ENCODE assay signal across 1 cellular context in the genomic region with DNA sequence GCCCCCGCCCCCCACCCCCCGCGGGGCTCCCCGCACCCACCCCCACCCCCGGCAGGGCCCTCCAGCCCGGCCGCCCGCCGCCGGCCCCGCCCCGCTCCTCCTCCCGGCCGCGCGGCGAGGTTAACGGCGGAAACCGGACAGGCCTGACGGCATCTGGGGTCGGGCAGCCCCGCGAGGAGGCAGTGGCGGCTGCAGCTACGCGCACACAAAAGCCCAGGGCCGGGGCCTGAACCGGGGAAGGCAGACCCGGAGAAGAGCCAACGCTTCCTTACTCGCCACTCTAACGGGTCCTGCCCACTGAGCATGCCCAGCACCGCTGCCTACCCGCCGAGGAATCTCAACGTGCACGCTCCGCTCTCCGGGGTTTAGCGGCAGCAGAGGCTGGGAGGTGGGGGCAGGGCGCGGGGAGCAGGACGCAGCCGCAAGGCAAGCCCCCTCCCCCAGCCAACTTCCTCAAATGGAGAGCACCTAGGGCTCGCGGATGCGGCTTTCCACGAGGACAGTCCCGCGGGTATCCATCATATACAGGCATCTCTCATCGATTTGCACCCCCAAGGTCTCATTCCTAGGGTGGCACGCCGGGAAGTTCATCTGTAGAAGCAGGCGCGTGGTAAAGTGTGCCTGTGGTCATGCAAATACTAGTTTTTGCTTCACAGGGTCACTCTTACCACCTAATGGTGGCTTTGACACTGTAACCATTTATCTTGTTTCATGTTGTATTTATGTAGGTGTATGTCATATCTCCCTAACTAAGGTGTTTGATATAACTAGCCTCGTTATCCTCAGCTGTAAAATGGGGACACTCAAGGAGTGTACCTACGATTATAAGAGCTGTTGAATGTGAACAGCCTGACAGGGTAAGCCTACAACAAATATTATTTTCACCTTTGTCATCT.
A peak's percentile ranks its signal among the peaks of the same experiment; 100 is the strongest.
TF ChIP-seq lines count a peak whose summit lies in the region.

A gene (minus strand): TSS at position 339 of the 896 bp plus-strand sequence. CDS start 761 bp downstream, outside the sequence.

TF ChIP-seq in HepG2, 621 proteins besides CTCF, POLR2A, EP300 and RAD21 (continued from another document and continues in another):
- TF ChIP-seq, protein P1, sequence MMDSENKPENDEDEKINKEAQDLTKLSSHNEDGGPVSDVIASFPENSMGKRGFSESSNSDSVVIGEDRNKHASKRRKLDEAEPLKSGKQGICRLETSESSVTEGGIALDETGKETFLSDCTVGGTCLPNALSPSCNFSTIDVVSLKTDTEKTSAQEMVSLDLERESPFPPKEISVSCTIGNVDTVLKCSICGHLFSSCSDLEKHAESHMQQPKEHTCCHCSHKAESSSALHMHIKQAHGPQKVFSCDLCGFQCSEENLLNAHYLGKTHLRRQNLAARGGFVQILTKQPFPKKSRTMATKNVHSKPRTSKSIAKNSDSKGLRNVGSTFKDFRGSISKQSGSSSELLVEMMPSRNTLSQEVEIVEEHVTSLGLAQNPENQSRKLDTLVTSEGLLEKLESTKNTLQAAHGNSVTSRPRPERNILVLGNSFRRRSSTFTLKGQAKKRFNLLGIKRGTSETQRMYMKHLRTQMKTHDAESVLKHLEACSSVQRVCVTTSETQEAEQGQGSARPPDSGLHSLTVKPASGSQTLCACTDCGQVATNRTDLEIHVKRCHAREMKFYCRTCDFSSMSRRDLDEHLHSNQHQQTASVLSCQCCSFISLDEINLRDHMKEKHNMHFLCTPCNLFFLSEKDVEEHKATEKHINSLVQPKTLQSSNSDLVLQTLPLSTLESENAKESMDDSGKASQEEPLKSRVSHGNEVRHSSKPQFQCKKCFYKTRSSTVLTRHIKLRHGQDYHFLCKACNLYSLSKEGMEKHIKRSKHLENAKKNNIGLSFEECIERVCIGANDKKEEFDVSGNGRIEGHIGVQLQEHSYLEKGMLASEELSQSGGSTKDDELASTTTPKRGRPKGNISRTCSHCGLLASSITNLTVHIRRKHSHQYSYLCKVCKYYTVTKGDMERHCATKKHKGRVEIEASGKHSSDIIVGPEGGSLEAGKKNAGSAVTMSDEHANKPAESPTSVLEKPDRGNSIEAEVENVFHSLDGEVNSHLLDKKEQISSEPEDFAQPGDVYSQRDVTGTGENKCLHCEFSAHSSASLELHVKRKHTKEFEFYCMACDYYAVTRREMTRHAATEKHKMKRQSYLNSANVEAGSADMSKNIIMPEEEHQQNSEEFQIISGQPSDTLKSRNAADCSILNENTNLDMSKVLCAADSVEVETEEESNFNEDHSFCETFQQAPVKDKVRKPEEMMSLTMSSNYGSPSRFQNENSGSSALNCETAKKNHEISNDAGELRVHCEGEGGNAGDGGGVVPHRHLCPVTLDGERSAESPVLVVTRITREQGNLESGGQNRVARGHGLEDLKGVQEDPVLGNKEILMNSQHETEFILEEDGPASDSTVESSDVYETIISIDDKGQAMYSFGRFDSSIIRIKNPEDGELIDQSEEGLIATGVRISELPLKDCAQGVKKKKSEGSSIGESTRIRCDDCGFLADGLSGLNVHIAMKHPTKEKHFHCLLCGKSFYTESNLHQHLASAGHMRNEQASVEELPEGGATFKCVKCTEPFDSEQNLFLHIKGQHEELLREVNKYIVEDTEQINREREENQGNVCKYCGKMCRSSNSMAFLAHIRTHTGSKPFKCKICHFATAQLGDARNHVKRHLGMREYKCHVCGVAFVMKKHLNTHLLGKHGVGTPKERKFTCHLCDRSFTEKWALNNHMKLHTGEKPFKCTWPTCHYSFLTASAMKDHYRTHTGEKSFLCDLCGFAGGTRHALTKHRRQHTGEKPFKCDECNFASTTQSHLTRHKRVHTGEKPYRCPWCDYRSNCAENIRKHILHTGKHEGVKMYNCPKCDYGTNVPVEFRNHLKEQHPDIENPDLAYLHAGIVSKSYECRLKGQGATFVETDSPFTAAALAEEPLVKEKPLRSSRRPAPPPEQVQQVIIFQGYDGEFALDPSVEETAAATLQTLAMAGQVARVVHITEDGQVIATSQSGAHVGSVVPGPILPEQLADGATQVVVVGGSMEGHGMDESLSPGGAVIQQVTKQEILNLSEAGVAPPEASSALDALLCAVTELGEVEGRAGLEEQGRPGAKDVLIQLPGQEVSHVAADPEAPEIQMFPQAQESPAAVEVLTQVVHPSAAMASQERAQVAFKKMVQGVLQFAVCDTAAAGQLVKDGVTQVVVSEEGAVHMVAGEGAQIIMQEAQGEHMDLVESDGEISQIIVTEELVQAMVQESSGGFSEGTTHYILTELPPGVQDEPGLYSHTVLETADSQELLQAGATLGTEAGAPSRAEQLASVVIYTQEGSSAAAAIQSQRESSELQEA (CRISPR knock-in tag; IDR thresholded peaks at IDR 0.05; ENCODE audit: not compliant biosample characterization), result peak; percentile 96
- TF ChIP-seq, protein P2, sequence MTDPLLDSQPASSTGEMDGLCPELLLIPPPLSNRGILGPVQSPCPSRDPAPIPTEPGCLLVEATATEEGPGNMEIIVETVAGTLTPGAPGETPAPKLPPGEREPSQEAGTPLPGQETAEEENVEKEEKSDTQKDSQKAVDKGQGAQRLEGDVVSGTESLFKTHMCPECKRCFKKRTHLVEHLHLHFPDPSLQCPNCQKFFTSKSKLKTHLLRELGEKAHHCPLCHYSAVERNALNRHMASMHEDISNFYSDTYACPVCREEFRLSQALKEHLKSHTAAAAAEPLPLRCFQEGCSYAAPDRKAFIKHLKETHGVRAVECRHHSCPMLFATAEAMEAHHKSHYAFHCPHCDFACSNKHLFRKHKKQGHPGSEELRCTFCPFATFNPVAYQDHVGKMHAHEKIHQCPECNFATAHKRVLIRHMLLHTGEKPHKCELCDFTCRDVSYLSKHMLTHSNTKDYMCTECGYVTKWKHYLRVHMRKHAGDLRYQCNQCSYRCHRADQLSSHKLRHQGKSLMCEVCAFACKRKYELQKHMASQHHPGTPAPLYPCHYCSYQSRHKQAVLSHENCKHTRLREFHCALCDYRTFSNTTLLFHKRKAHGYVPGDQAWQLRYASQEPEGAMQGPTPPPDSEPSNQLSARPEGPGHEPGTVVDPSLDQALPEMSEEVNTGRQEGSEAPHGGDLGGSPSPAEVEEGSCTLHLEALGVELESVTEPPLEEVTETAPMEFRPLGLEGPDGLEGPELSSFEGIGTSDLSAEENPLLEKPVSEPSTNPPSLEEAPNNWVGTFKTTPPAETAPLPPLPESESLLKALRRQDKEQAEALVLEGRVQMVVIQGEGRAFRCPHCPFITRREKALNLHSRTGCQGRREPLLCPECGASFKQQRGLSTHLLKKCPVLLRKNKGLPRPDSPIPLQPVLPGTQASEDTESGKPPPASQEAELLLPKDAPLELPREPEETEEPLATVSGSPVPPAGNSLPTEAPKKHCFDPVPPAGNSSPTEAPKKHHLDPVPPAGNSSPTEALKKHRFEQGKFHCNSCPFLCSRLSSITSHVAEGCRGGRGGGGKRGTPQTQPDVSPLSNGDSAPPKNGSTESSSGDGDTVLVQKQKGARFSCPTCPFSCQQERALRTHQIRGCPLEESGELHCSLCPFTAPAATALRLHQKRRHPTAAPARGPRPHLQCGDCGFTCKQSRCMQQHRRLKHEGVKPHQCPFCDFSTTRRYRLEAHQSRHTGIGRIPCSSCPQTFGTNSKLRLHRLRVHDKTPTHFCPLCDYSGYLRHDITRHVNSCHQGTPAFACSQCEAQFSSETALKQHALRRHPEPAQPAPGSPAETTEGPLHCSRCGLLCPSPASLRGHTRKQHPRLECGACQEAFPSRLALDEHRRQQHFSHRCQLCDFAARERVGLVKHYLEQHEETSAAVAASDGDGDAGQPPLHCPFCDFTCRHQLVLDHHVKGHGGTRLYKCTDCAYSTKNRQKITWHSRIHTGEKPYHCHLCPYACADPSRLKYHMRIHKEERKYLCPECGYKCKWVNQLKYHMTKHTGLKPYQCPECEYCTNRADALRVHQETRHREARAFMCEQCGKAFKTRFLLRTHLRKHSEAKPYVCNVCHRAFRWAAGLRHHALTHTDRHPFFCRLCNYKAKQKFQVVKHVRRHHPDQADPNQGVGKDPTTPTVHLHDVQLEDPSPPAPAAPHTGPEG (CRISPR knock-in tag; IDR thresholded peaks at IDR 0.05), result peak; percentile 80
- TF ChIP-seq KDM1A (CRISPR knock-in tag; IDR thresholded peaks at IDR 0.05) (peak; percentile 55; the same call in 1 of the 2 replicates), ZNF577 (CRISPR knock-in tag; IDR thresholded peaks at IDR 0.05; ENCODE audit: borderline replicate concordance, low read depth) (0 out of 2 replicates have a peak, but pooled peaks have one; percentile 76), KAT8 (CRISPR knock-in tag; IDR thresholded peaks at IDR 0.05) (peak; percentile 90), TMF1 (CRISPR knock-in tag; IDR thresholded peaks at IDR 0.05; ENCODE audit: low read depth) (peak; percentile 71; the same call in 1 of the 2 replicates), TBX2 (CRISPR knock-in tag; IDR thresholded peaks at IDR 0.05; ENCODE audit: borderline replicate concordance) (peak; percentile 97), SIN3B (IDR thresholded peaks at IDR 0.05; ENCODE audit: low read length) (no peak), HNF4G (IDR thresholded peaks at IDR 0.05; ENCODE audit: borderline replicate concordance, low read depth, low read length) (peak; percentile 71; the same call in 1 of the 2 replicates), HNF4G (CRISPR knock-in tag; IDR thresholded peaks at IDR 0.05; ENCODE audit: borderline replicate concordance, low read depth) (peak; percentile 57; the same call in 1 of the 2 replicates), NCOA1 (CRISPR knock-in tag; IDR thresholded peaks at IDR 0.05) (peak; percentile 81), CHCHD3 (CRISPR knock-in tag; IDR thresholded peaks at IDR 0.05) (no peak), ZBTB21 (CRISPR knock-in tag; IDR thresholded peaks at IDR 0.05) (peak; percentile 30; the same call in 1 of the 2 replicates), ZNF264 (CRISPR knock-in tag; IDR thresholded peaks at IDR 0.05) (peak; percentile 82; the same call in 1 of the 2 replicates), ZNF367 (CRISPR knock-in tag; IDR thresholded peaks at IDR 0.05; ENCODE audit: borderline replicate concordance) (peak; percentile 86; the same call in 1 of the 2 replicates), ZNF343 (CRISPR knock-in tag; IDR thresholded peaks at IDR 0.05) (peak; percentile 87; the same call in 1 of the 2 replicates), ZNF160 (CRISPR knock-in tag; IDR thresholded peaks at IDR 0.05) (peak; percentile 96; the same call in 1 of the 2 replicates), FLYWCH1 (CRISPR knock-in tag; IDR thresholded peaks at IDR 0.05) (peak; percentile 60; the same call in 1 of the 2 replicates), FOXJ3 (CRISPR knock-in tag; IDR thresholded peaks at IDR 0.05; ENCODE audit: borderline replicate concordance) (peak; percentile 62; the same call in 1 of the 2 replicates), TBP (CRISPR knock-in tag; IDR thresholded peaks at IDR 0.05) (no peak), ZNF570 (CRISPR knock-in tag; IDR thresholded peaks at IDR 0.05; ENCODE audit: borderline replicate concordance) (0 out of 2 replicates have a peak, but pooled peaks have one; percentile 65), ZBTB7A (CRISPR knock-in tag; IDR thresholded peaks at IDR 0.05) (peak; percentile 83), ZNF720 (CRISPR knock-in tag; IDR thresholded peaks at IDR 0.05) (no peak; the same call in 1 of the 2 replicates), HNRNPL (IDR thresholded peaks at IDR 0.05; ENCODE audit: low read depth, low read length) (peak; percentile 97), ZNF670 (CRISPR knock-in tag; IDR thresholded peaks at IDR 0.05; ENCODE audit: borderline replicate concordance) (peak; percentile 18; the same call in 1 of the 2 replicates), NFIB (CRISPR knock-in tag; IDR thresholded peaks at IDR 0.05; ENCODE audit: borderline replicate concordance) (no peak), NR3C1 (CRISPR knock-in tag; IDR thresholded peaks at IDR 0.05) (no peak), ZNF260 (CRISPR knock-in tag; IDR thresholded peaks at IDR 0.05; ENCODE audit: borderline replicate concordance, low read depth) (peak; percentile 57; the same call in 1 of the 2 replicates), ZFYVE20 (CRISPR knock-in tag; IDR thresholded peaks at IDR 0.05; ENCODE audit: borderline replicate concordance, low read depth) (0 out of 2 replicates have a peak, but pooled peaks have one; percentile 83), ZNF17 (CRISPR knock-in tag; IDR thresholded peaks at IDR 0.05) (0 out of 2 replicates have a peak, but pooled peaks have one; percentile 90)
- TF ChIP-seq, protein P3, sequence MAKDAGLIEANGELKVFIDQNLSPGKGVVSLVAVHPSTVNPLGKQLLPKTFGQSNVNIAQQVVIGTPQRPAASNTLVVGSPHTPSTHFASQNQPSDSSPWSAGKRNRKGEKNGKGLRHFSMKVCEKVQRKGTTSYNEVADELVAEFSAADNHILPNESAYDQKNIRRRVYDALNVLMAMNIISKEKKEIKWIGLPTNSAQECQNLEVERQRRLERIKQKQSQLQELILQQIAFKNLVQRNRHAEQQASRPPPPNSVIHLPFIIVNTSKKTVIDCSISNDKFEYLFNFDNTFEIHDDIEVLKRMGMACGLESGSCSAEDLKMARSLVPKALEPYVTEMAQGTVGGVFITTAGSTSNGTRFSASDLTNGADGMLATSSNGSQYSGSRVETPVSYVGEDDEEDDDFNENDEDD (CRISPR knock-in tag; IDR thresholded peaks at IDR 0.05; ENCODE audit: borderline replicate concordance), result peak; percentile 88
- TF ChIP-seq, protein P4, sequence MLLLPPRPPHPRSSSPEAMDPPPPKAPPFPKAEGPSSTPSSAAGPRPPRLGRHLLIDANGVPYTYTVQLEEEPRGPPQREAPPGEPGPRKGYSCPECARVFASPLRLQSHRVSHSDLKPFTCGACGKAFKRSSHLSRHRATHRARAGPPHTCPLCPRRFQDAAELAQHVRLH (CRISPR knock-in tag; IDR thresholded peaks at IDR 0.05; ENCODE audit: borderline replicate concordance, low read depth), result peak; percentile 87
- TF ChIP-seq, protein P5, sequence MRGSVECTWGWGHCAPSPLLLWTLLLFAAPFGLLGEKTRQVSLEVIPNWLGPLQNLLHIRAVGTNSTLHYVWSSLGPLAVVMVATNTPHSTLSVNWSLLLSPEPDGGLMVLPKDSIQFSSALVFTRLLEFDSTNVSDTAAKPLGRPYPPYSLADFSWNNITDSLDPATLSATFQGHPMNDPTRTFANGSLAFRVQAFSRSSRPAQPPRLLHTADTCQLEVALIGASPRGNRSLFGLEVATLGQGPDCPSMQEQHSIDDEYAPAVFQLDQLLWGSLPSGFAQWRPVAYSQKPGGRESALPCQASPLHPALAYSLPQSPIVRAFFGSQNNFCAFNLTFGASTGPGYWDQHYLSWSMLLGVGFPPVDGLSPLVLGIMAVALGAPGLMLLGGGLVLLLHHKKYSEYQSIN (CRISPR knock-in tag; IDR thresholded peaks at IDR 0.05; ENCODE audit: borderline replicate concordance), result no peak
- TF ChIP-seq, protein P6, sequence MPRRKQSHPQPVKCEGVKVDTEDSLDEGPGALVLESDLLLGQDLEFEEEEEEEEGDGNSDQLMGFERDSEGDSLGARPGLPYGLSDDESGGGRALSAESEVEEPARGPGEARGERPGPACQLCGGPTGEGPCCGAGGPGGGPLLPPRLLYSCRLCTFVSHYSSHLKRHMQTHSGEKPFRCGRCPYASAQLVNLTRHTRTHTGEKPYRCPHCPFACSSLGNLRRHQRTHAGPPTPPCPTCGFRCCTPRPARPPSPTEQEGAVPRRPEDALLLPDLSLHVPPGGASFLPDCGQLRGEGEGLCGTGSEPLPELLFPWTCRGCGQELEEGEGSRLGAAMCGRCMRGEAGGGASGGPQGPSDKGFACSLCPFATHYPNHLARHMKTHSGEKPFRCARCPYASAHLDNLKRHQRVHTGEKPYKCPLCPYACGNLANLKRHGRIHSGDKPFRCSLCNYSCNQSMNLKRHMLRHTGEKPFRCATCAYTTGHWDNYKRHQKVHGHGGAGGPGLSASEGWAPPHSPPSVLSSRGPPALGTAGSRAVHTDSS (CRISPR knock-in tag; conservative IDR thresholded peaks at IDR 0.05), result 0 out of 2 replicates have a peak, but pooled peaks have one; percentile 68
